ENCODE assay signal across 8 cellular contexts in the genomic region with DNA sequence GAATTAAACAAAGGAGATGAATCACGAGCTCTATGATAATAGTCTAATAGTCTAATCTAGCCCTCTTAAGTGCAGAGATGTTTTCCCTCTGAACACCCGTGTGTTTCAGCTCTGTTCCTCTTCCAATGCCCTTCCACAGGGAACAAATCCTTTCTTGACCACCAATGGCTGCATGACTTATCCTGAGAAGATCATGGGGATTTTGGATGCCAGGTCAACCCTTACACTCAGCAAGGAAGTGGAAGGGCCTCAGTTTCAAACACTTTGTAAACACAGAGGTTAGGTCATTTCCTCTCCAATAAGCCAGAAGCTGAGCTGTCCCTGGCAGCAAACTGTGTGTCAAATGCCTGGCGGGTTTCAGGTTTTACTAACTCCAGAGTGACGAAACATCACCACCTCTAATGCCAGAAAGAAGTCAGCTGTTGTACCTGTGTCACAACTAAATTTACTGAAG.
DNase-seq lines count a peak whose midpoint lies in the region; ATAC-seq, FAIRE-seq and TF ChIP-seq lines count a peak whose summit lies in the region.

No MANE protein-coding gene starts in this region.

- no peaks in the 10 kb centered on the region for H3K9me3 ChIP-seq in transverse colon
- H3K9me3 ChIP-seq in T-helper 17 cell (ENCODE audit: control insufficient read depth, low read length, poor library complexity, severe bottlenecking): no peaks in the 10 kb centered on the region
- no peaks in the 10 kb centered on the region for H3K9me3 ChIP-seq in testis

- TF ChIP-seq EP300 in transverse colon (IDR thresholded peaks at IDR 0.05; ENCODE audit: low read depth): no peak

- peaks cover 8% of the 10 kb centered on the region for H3K4me1 Mint-ChIP-seq in T-helper 17 cell

- TF ChIP-seq POLR2A in transverse colon (IDR thresholded peaks at IDR 0.05): no peak
- no peak for TF ChIP-seq POLR2A in testis (IDR thresholded peaks at IDR 0.05)

- H3K27ac ChIP-seq in transverse colon (peak overlapping the region in 3 of 4 donors; percentile 54 to 66 (median 59)), testis (no peak overlapping the region)

- 43% methylated on average over 4 of the region's 4 CpGs; no CpG with 5 or more reads in 1 of the 2 donors for WGBS in transverse colon (ENCODE audit: low coverage in 1 of 2), 2 donors
- WGBS in testis, 2 donors: 68 to 77% methylated on average over 4 of the region's 4 CpGs

- ATAC-seq in HG03354 (IDR thresholded peaks at IDR 0.05; ENCODE audit: poor library complexity, severe bottlenecking, unreplicated experiment): peak; percentile 70
- ATAC-seq in T-helper 17 cell: no peak

- no peak for TF ChIP-seq CTCF in transverse colon (IDR thresholded peaks at IDR 0.05)
- no peak for TF ChIP-seq CTCF in testis (IDR thresholded peaks at IDR 0.05)

- H3K4me3 Mint-ChIP-seq in T-helper 17 cell: no peak overlapping the region

- H3K4me3 ChIP-seq in transverse colon: no peak overlapping the region
- H3K4me3 ChIP-seq in testis: no peak overlapping the region

- H3K36me3 Mint-ChIP-seq in T-helper 17 cell (ENCODE audit: low read depth): no peaks in the 10 kb centered on the region

- intact Hi-C loops in transverse colon (cut with DNase I; ENCODE audit: low total_unique reads): no loop called here
- intact Hi-C loops in testis (cut with DNase I; ENCODE audit: low total_unique reads): no loop called here

- H3K27ac Mint-ChIP-seq in T-helper 17 cell: no peak overlapping the region

- H3K27me3 ChIP-seq in transverse colon: no peaks in the 10 kb centered on the region
- H3K27me3 ChIP-seq in testis: no peaks in the 10 kb centered on the region

- FAIRE-seq in islet of Langerhans (lab: Jason Lieb, UNC): peak; percentile 79

- in situ Hi-C loops in ACHN (cut with HindIII; ENCODE audit: low pct_ligation_motif_present, low pct_unique_long_range_greater_than_20kb, low sequenced_read_pairs): no loop called here
- in situ Hi-C loops in transverse colon (cut with MboI; ENCODE audit: low pct_ligation_motif_present in 1 of 4, low pct_unique_long_range_greater_than_20kb in 1 of 4, low sequenced_read_pairs in 3 of 4): no loop called here

- no peaks in the 10 kb centered on the region for H3K27me3 Mint-ChIP-seq in T-helper 17 cell

- DNase-seq in ACHN: peak; percentile 64
- DNase-seq in amniotic stem cell (lab: John Stamatoyannopoulos, UW): peak; percentile 68
- peak; percentile 51 for DNase-seq in transverse colon
- DNase-seq in T-helper 17 cell: no peak
- DNase-seq in SHP77 treated with DMSO at 0.1 percent for 48 hours (lab: John Stamatoyannopoulos, UW): no peak
- DNase-seq in testis: no peak

- peaks cover 3 to 31% (median 5%) of the 10 kb centered on the region in 4 donors for H3K4me1 ChIP-seq in transverse colon
- peaks cover 32% of the 10 kb centered on the region for H3K4me1 ChIP-seq in testis

- no peaks in the 10 kb centered on the region for H3K36me3 ChIP-seq in transverse colon
- no peaks in the 10 kb centered on the region for H3K36me3 ChIP-seq in testis (ENCODE audit: low read depth, missing control alignments)

Comparison
In these comparisons a context has a peak if more than half of its experiments do, and no peak if none do; other contexts are left out.
1. DNase-seq: peak in ACHN (single experiment), amniotic stem cell (single experiment) and transverse colon (single experiment); none in T-helper 17 cell (0 of 3), SHP77 treated with DMSO at 0.1 percent for 48 hours (single experiment) and testis (single experiment).
2. H3K27ac ChIP-seq: peak in transverse colon (3 of 4); none in testis (0 of 2).